10 cellular contexts compared by ENCODE assay signal in genomic region chr1:165829888-165830287, GRCh38.
DNase-seq lines count a peak whose midpoint lies in the region; ATAC-seq and TF ChIP-seq lines count a peak whose summit lies in the region.
"Had no signal": no experiment of that assay in that cellular context is flagged by ENCODE, and none has a peak within 500 bp of the region (broad histone marks: within the 10 kb centered on the region; RNA-seq: fewer than 3 reads in every experiment).

No MANE protein-coding gene starts in this region.

- TF ChIP-seq CTCF in 22Rv1 (IDR thresholded peaks at IDR 0.05), result no peak
- no peak for TF ChIP-seq CTCF in GM06990 (IDR thresholded peaks at IDR 0.05; ENCODE audit: insufficient read depth, low read length, poor library complexity, severe bottlenecking)
- no peak for TF ChIP-seq CTCF in RWPE2 (IDR thresholded peaks at IDR 0.05; ENCODE audit: poor library complexity, severe bottlenecking)

- H3K27ac ChIP-seq in 22Rv1, result peak overlapping the region; percentile 95
- H3K27ac ChIP-seq in RWPE2 (ENCODE audit: poor library complexity, severe bottlenecking), result no peak overlapping the region
- H3K27ac ChIP-seq in iPS-20b (ENCODE audit: low read length), result no peak overlapping the region

- no peaks in the 10 kb centered on the region for H3K9me3 ChIP-seq in RWPE2 (ENCODE audit: severe bottlenecking)
- H3K9me3 ChIP-seq in iPS-20b (ENCODE audit: insufficient read depth, low read depth, low read length), result no peaks in the 10 kb centered on the region
- H3K9me3 ChIP-seq: testis had no signal

- H3K4me1 ChIP-seq in RWPE2 (ENCODE audit: insufficient read depth, poor library complexity, severe bottlenecking) (peaks cover 3% of the 10 kb centered on the region), iPS-20b (ENCODE audit: insufficient read depth, low read length) (peaks cover 15% of the 10 kb centered on the region)

- DNase-seq in GM06990 (ENCODE audit: extremely low read depth, insufficient read length) (no peak), RWPE2 (ENCODE audit: low spot score) (no peak), NCI-H226 (no peak), NCI-H345 treated with DMSO at 0.1 percent for 48 hours (lab: John Stamatoyannopoulos, UW; ENCODE audit: unreplicated experiment) (no peak), DMS79 (lab: John Stamatoyannopoulos, UW) (no peak)
- no peak for DNase-seq in effector CD8-positive, alpha-beta T cell (lab: John Stamatoyannopoulos, UW)
- DNase-seq: amniotic stem cell, testis had no signal

- peak overlapping the region; percentile 99; the same call in 1 of the 2 replicates for H3K9ac ChIP-seq in iPS-20b (ENCODE audit: low read depth, low read length)

- ATAC-seq in RWPE2 (ENCODE audit: low read depth), result no peak

- H3K27me3 ChIP-seq in GM06990 (replicated peaks; ENCODE audit: control insufficient read depth, insufficient read depth, low read length) (no peaks in the 10 kb centered on the region), RWPE2 (ENCODE audit: insufficient read depth, poor library complexity, severe bottlenecking) (no peaks in the 10 kb centered on the region), iPS-20b (ENCODE audit: insufficient read depth, low read length) (no peaks in the 10 kb centered on the region)
- H3K27me3 ChIP-seq: testis had no signal

- H3K4me3 ChIP-seq in GM06990 (replicated peaks; ENCODE audit: low read depth, low read length) (peak overlapping the region; percentile 88), RWPE2 (ENCODE audit: severe bottlenecking) (peak overlapping the region; percentile 91), iPS-20b (ENCODE audit: low read length) (peak overlapping the region; percentile 95)

- H3K36me3 ChIP-seq in GM06990 (ENCODE audit: control insufficient read depth, insufficient read depth, low read length) (no peaks in the 10 kb centered on the region), RWPE2 (ENCODE audit: low read depth) (peaks cover 15% of the 10 kb centered on the region; the same call in 1 of the 2 replicates), iPS-20b (ENCODE audit: insufficient read depth, low read depth, low read length) (no peaks in the 10 kb centered on the region)
